Comparison of ENCODE assay signal across 25 cellular contexts in genomic region chr19:30490760-30491159, GRCh38.
"Had no signal": no experiment of that assay in that cellular context is flagged by ENCODE, and none has a peak within 500 bp of the region (broad histone marks: within the 10 kb centered on the region; RNA-seq: fewer than 3 reads in every experiment).

No MANE protein-coding gene starts in this region.

- H3K27ac ChIP-seq: neural progenitor cell, ovary, parathyroid adenoma, psoas muscle, right lobe of liver, sigmoid colon, stomach, tibial artery, upper lobe of left lung, uterus had no signal

- ATAC-seq: naive thymus-derived CD8-positive, alpha-beta T cell; natural killer cell treated with Interleukin-12 subunit alpha and Interleukin-12 subunit beta and Interleukin-15 and Interleukin-18, amount 100 ng/mL, for 72 hours; psoas muscle; right cardiac atrium; right lobe of liver; stimulated activated effector memory CD8-positive, alpha-beta T cell treated with anti-CD3 and anti-CD28 coated beads, Interleukin-12 subunit alpha, Interleukin-12 subunit beta, amount 100 ng/mL, for 72 hours; stimulated activated naive B cell treated with anti-CD40 and anti-IgM and Interleukin-4, amounts not matched to agents 10 μg/mL and 1 μg/mL and 100 μg/mL, for 72 hours had no signal

- H3K4me1 ChIP-seq: parathyroid adenoma, psoas muscle, right lobe of liver, sigmoid colon, stomach, tibial artery, upper lobe of left lung, uterus had no signal

- H3K9me3 ChIP-seq: ovary, psoas muscle, right lobe of liver, sigmoid colon, tibial artery, upper lobe of left lung, uterus had no signal

- H3K4me3 ChIP-seq: neural progenitor cell, ovary, psoas muscle, right lobe of liver, sigmoid colon, stomach, tibial artery, upper lobe of left lung, uterus had no signal

- H3K27me3 ChIP-seq: neural progenitor cell, ovary, right lobe of liver, upper lobe of left lung, uterus had no signal

- H3K36me3 ChIP-seq: neural progenitor cell, ovary, right lobe of liver, sigmoid colon, stomach, tibial artery, upper lobe of left lung, uterus had no signal

- DNase-seq: naive B cell; naive thymus-derived CD8-positive, alpha-beta T cell; occipital lobe; ovary; posterior cingulate gyrus; psoas muscle; right cardiac atrium; right lobe of liver; sigmoid colon; small intestine; stimulated activated CD4-positive, alpha-beta T cell treated with anti-CD3 and anti-CD28 coated beads, Interleukin-15, amount 100 ng/mL, for 24 hours; stimulated activated CD4-positive, alpha-beta T cell treated with anti-CD3 and anti-CD28 coated beads, Interleukin-2, amount 100 ng/mL, for 24 hours; stimulated activated CD4-positive, alpha-beta T cell treated with anti-CD3 and anti-CD28 coated beads, Interleukin-2, amount 100 ng/mL, for 48 hours; stimulated activated CD4-positive, alpha-beta T cell treated with anti-CD3 and anti-CD28 coated beads, Interleukin-4, amount 100 ng/mL, for 24 hours; stimulated activated naive B cell treated with anti-CD40 and anti-IgM and Interleukin-4, amounts not matched to agents 10 μg/mL and 1 μg/mL and 100 μg/mL, for 72 hours; stimulated activated naive CD4-positive, alpha-beta T cell treated with Interleukin-2 at 50 U/mL for 16 hours; stomach; tibial artery; trophoblast cell; upper lobe of left lung; uterus had no signal
